17 cellular contexts compared by ENCODE assay signal in the genomic region with DNA sequence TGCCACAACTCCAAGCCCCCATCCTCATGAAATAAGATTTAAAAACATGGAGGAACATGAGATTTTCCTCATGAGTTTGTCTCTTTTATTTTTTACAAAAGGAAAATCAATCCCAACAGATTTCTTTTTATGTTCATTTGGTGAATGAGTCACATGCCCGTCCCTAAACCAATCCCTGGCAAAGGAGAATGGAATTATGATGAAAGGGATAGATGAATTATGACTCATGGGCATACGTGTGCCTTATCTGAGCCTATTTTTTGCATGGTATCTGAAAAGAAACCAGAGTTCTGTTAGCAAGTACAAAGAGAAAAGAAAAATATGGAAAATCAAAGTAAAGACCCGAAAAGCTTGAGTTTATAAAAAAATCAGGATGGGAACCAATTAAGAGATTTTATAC.
"Had no signal": no experiment of that assay in that cellular context is flagged by ENCODE, and none has a peak within 500 bp of the region (broad histone marks: within the 10 kb centered on the region; RNA-seq: fewer than 3 reads in every experiment).

No MANE protein-coding gene starts in this region.

- H3K9me3 ChIP-seq: heart right ventricle had no signal

- H3K4me1 ChIP-seq: heart right ventricle had no signal

- H3K36me3 ChIP-seq: brain microvascular endothelial cell, heart right ventricle had no signal

- H3K27ac Mint-ChIP-seq: activated naive CD4-positive, alpha-beta T cell treated with anti-CD3 and anti-CD28 coated beads, Interleukin-2, amount 50 U/mL, for 72 hours; activated T-cell treated with anti-CD3 and anti-CD28 coated beads, Interleukin-2, amount 50 U/mL, for 72 hours; dendritic cell treated with granulocyte-macrophage colony-stimulating factor and Interleukin-4, amounts not matched to agents 40 ng/mL and 50 ng/mL, for 4 days; nephron; stimulated activated effector memory CD8-positive, alpha-beta T cell treated with anti-CD3 and anti-CD28 coated beads, Interleukin-12 subunit alpha, Interleukin-12 subunit beta, amount 100 ng/mL, for 72 hours had no signal

- H3K4me3 ChIP-seq: heart right ventricle had no signal

- DNase-seq: activated CD8-positive, alpha-beta memory T cell treated with anti-CD3 and anti-CD28 coated beads, Interleukin-2, amount 50 U/mL, for 48 hours; activated gamma-delta T cell; activated T-cell treated with anti-CD3 and anti-CD28 coated beads, Interleukin-2, amount 50 U/mL, for 72 hours; brain microvascular endothelial cell; cerebellar nuclear complex; effector memory CD4-positive, alpha-beta T cell; heart right ventricle; nucleus accumbens; posterior cingulate gyrus; retina; stimulated activated CD4-positive, alpha-beta T cell treated with anti-CD3 and anti-CD28 coated beads, Interleukin-12 subunit alpha, Interleukin-12 subunit beta, amount 100 ng/mL, for 4 hours; stimulated activated CD4-positive, alpha-beta T cell treated with anti-CD3 and anti-CD28 coated beads, Interleukin-2, amount 100 ng/mL, for 24 hours had no signal

- H3K4me3 Mint-ChIP-seq: activated T-cell treated with anti-CD3 and anti-CD28 coated beads, Interleukin-2, amount 50 U/mL, for 72 hours; dendritic cell treated with granulocyte-macrophage colony-stimulating factor and Interleukin-4, amounts not matched to agents 40 ng/mL and 50 ng/mL, for 4 days; nephron; stimulated activated effector memory CD8-positive, alpha-beta T cell treated with anti-CD3 and anti-CD28 coated beads, Interleukin-12 subunit alpha, Interleukin-12 subunit beta, amount 100 ng/mL, for 72 hours had no signal

- H3K9me3 Mint-ChIP-seq: nephron; stimulated activated effector memory CD8-positive, alpha-beta T cell treated with anti-CD3 and anti-CD28 coated beads, Interleukin-12 subunit alpha, Interleukin-12 subunit beta, amount 100 ng/mL, for 72 hours had no signal

- ATAC-seq: activated naive CD4-positive, alpha-beta T cell treated with anti-CD3 and anti-CD28 coated beads, Interleukin-2, amount 50 U/mL, for 72 hours; activated T-cell treated with anti-CD3 and anti-CD28 coated beads, Interleukin-2, amount 50 U/mL, for 72 hours; heart right ventricle; stimulated activated effector memory CD8-positive, alpha-beta T cell treated with anti-CD3 and anti-CD28 coated beads, Interleukin-12 subunit alpha, Interleukin-12 subunit beta, amount 100 ng/mL, for 72 hours had no signal

- H3K27me3 ChIP-seq: brain microvascular endothelial cell had no signal

- H3K4me1 Mint-ChIP-seq: nephron; stimulated activated effector memory CD8-positive, alpha-beta T cell treated with anti-CD3 and anti-CD28 coated beads, Interleukin-12 subunit alpha, Interleukin-12 subunit beta, amount 100 ng/mL, for 72 hours had no signal

- H3K27ac ChIP-seq: brain microvascular endothelial cell, heart right ventricle, VCaP had no signal

- H3K27me3 Mint-ChIP-seq: dendritic cell treated with granulocyte-macrophage colony-stimulating factor and Interleukin-4, amounts not matched to agents 40 ng/mL and 50 ng/mL, for 4 days had no signal

- H3K36me3 Mint-ChIP-seq: stimulated activated effector memory CD8-positive, alpha-beta T cell treated with anti-CD3 and anti-CD28 coated beads, Interleukin-12 subunit alpha, Interleukin-12 subunit beta, amount 100 ng/mL, for 72 hours had no signal
